In the genomic region with DNA sequence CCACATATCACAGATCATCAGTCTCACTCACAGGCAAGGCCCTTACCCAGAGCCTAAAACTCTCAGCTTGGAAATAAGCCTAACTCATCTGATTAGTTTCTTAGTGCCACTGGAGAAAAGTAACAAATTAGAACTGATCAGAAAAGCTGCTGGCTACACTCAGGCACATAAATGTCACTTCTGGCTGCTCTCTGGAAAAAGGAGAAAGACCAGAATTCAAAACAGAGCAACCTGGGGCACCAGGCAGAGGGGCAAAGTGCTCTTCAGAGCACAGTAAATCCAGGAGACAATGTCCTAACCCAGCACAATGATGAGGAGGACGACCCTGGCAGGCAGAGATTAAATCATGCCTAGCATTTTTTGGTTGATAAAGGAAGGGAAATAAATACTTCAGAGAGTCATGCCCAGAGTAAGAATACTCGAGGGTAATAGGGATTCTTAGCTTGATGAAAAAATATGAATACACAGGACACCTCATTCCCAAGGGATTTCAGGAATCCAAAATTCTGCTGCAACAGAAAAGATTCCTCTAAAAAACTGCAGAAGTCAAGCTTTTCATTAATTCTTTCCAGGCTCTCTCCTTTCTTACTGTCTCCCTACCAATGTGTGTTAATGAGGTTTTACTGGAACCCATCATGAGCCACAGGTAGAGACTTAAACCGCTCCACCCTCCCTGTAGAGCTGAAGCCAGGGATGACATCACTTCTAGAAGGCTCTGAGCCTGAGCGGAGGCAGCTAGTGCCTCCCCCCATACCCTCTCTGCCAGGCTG, we compare ENCODE assay signal across 11 cellular contexts. TPM values are rescaled to one million over a fixed set of nuclear protein-coding genes. Genes with fewer than 3 reads are reported as not detected.
DNase-seq lines count a peak whose midpoint lies in the region; TF ChIP-seq lines count a peak whose summit lies in the region.
"Had no signal": no experiment of that assay in that cellular context is flagged by ENCODE, and none has a peak within 500 bp of the region (broad histone marks: within the 10 kb centered on the region; RNA-seq: fewer than 3 reads in every experiment).

No MANE protein-coding gene starts in this region.

- CTCF ChIA-PET in Calu3 (lab: Charles Lee) = interaction anchor here (0.6 to 2.6 kb wide), 3 partner anchors 11 to 112 kb away, joined by 3 to 12 read pairs (median 3); no protein-coding TSS in a partner anchor

- H3K4me3 Mint-ChIP-seq in Calu3 (ENCODE audit: low read depth, unreplicated experiment) (peak overlapping the region; percentile 69), nephron progenitor cell (peak overlapping the region; percentile 81)

- H3K27ac Mint-ChIP-seq in Calu3 (ENCODE audit: unreplicated experiment) = peak overlapping the region; percentile 42
- H3K27ac Mint-ChIP-seq in nephron progenitor cell = peak overlapping the region; percentile 90
- H3K27ac Mint-ChIP-seq: naive thymus-derived CD8-positive, alpha-beta T cell had no signal

- DNase-seq in Calu3 (no peak), NCI-H69 (lab: John Stamatoyannopoulos, UW) (peak; percentile 27), epithelial cell of esophagus (ENCODE audit: low read depth) (peak; percentile 77), nephron progenitor cell (no peak), T-helper 1 cell (no peak), mucosa of gallbladder (ENCODE audit: low spot score) (no peak), kidney glomerular epithelial cell (lab: John Stamatoyannopoulos, UW) (no peak)
- DNase-seq in activated CD8-positive, alpha-beta memory T cell treated with anti-CD3 and anti-CD28 coated beads for 24 hours = no peak
- DNase-seq: head of caudate nucleus, MG63 had no signal

- peak overlapping the region; percentile 88 for H3K4me3 ChIP-seq in epithelial cell of esophagus (ENCODE audit: low read length)
- H3K4me3 ChIP-seq: MG63 had no signal

- H3K9me3 Mint-ChIP-seq in Calu3 (ENCODE audit: low read depth, unreplicated experiment) (no peaks in the 10 kb centered on the region), nephron progenitor cell (no peaks in the 10 kb centered on the region)
- H3K9me3 Mint-ChIP-seq: naive thymus-derived CD8-positive, alpha-beta T cell had no signal

- TSS peak; percentile 25 for BruUV-seq in Calu3 (replicated peaks; lab: Mats Ljungman, UMichigan)

- H3K36me3 Mint-ChIP-seq in Calu3 (ENCODE audit: insufficient read depth, unreplicated experiment) (peaks cover 49% of the 10 kb centered on the region), nephron progenitor cell (ENCODE audit: low read depth) (peaks cover 5% of the 10 kb centered on the region)
- H3K36me3 Mint-ChIP-seq: naive thymus-derived CD8-positive, alpha-beta T cell had no signal

- TF ChIP-seq CTCF in Calu3 (IDR thresholded peaks at IDR 0.05; ENCODE audit: unreplicated experiment) (no peak), epithelial cell of esophagus (IDR thresholded peaks at IDR 0.05; ENCODE audit: insufficient read depth, low read depth, low read length, missing control alignments) (no peak), nephron progenitor cell (IDR thresholded peaks at IDR 0.05) (no peak)

- H3K27me3 Mint-ChIP-seq in Calu3 (ENCODE audit: unreplicated experiment) (no peaks in the 10 kb centered on the region), nephron progenitor cell (ENCODE audit: low read depth, poor library complexity) (peaks cover 4% of the 10 kb centered on the region)

- H3K4me1 Mint-ChIP-seq in Calu3 (ENCODE audit: low read depth, unreplicated experiment) (peaks cover 38% of the 10 kb centered on the region), nephron progenitor cell (peaks cover 75% of the 10 kb centered on the region)

- intact Hi-C loops in Calu3 (cut with micrococcal nuclease; ENCODE audit: unreplicated experiment) = loop anchor here (5.0 to 10.0 kb wide), 3 partner anchors 34 to 624 kb away; no protein-coding TSS in a partner anchor

RNA-seq across cellular contexts. Expression of gene SDC1, which starts 3.6 kb away (rescaled TPM):
- total RNA-seq in Calu3 (2022) = 118 and 136 TPM in 2 replicates
- 1,059 TPM for total RNA-seq in mucosa of gallbladder
- total RNA-seq: naive thymus-derived CD8-positive, alpha-beta T cell had no signal

Comparison
In these comparisons a context has a peak if more than half of its experiments do, and no peak if none do; other contexts are left out.
1. DNase-seq: peak in NCI-H69 (single experiment) and epithelial cell of esophagus (single experiment); none in Calu3 (single experiment), nephron progenitor cell (single experiment), T-helper 1 cell (0 of 5), mucosa of gallbladder (single experiment), kidney glomerular epithelial cell (single experiment) and activated CD8-positive, alpha-beta memory T cell treated with anti-CD3 and anti-CD28 coated beads for 24 hours (single experiment).